10 cellular contexts compared by ENCODE assay signal in genomic region chr6:154292855-154293519, GRCh38.
A peak's percentile ranks its signal among the peaks of the same experiment; 100 is the strongest.
DNase-seq lines count a peak whose midpoint lies in the region; ATAC-seq and TF ChIP-seq lines count a peak whose summit lies in the region.
"Had no signal": no experiment of that assay in that cellular context is flagged by ENCODE, and none has a peak within 500 bp of the region (broad histone marks: within the 10 kb centered on the region; RNA-seq: fewer than 3 reads in every experiment).

No MANE protein-coding gene starts in this region.

- peak overlapping the region; percentile 26 for H3K27ac ChIP-seq in GM23248
- peak overlapping the region; percentile 65 for H3K27ac ChIP-seq in RWPE2 (ENCODE audit: poor library complexity, severe bottlenecking)
- H3K27ac ChIP-seq in smooth muscle cell (ENCODE audit: low read depth) = peak overlapping the region; percentile 80
- no peak overlapping the region for H3K27ac ChIP-seq in prostate gland
- H3K27ac ChIP-seq: KMS-11 had no signal

- H3K79me2 ChIP-seq in GM23248 (ENCODE audit: insufficient read depth) = no peaks in the 10 kb centered on the region
- no peaks in the 10 kb centered on the region for H3K79me2 ChIP-seq in smooth muscle cell (ENCODE audit: low read depth)

- H3K4me1 ChIP-seq in GM23248 (ENCODE audit: insufficient read depth) (peaks cover 18% of the 10 kb centered on the region), RWPE2 (ENCODE audit: insufficient read depth, poor library complexity, severe bottlenecking) (peaks cover 15% of the 10 kb centered on the region), smooth muscle cell (ENCODE audit: low read depth) (no peaks in the 10 kb centered on the region), prostate gland (replicated peaks) (no peaks in the 10 kb centered on the region)

- H4K20me1 ChIP-seq in GM23248 (ENCODE audit: insufficient read depth) (no peaks in the 10 kb centered on the region), smooth muscle cell (ENCODE audit: low read depth) (no peaks in the 10 kb centered on the region)

- no peaks in the 10 kb centered on the region for H3K9me3 ChIP-seq in GM23248 (ENCODE audit: low read depth)
- no peaks in the 10 kb centered on the region for H3K9me3 ChIP-seq in RWPE2 (ENCODE audit: severe bottlenecking)
- H3K9me3 ChIP-seq in smooth muscle cell (replicated peaks; ENCODE audit: low read depth) = no peaks in the 10 kb centered on the region
- H3K9me3 ChIP-seq in prostate gland = no peaks in the 10 kb centered on the region

- in situ Hi-C loops in GM23248 (cut with MboI) = no loop called here

- peak overlapping the region; percentile 3; the same call in 1 of the 2 replicates for H3K4me3 ChIP-seq in GM23248
- no peak overlapping the region for H3K4me3 ChIP-seq in RWPE2 (ENCODE audit: severe bottlenecking)
- peak overlapping the region in 1 of 2 donors; percentile 11 for H3K4me3 ChIP-seq in foreskin fibroblast (ENCODE audit: low read depth in 1 of 2, low read length in 2 of 2)
- no peak overlapping the region for H3K4me3 ChIP-seq in smooth muscle cell
- no peak overlapping the region for H3K4me3 ChIP-seq in prostate gland

- ATAC-seq in RWPE2 (ENCODE audit: low read depth) = peak; percentile 88

- no peak for TF ChIP-seq POLR2A in prostate gland (IDR thresholded peaks at IDR 0.05)

- peak; percentile 74 for DNase-seq in GM23248
- no peak for DNase-seq in RWPE2 (ENCODE audit: low spot score)
- peak; percentile 28 to 59 for DNase-seq in foreskin fibroblast
- DNase-seq in smooth muscle cell (lab: John Stamatoyannopoulos, UW; ENCODE audit: unreplicated experiment) = no peak
- no peak for DNase-seq in prostate gland (ENCODE audit: low spot score)
- DNase-seq in stimulated activated CD4-positive, alpha-beta T cell treated with anti-CD3 and anti-CD28 coated beads, Interleukin-4, amount 100 ng/mL, for 24 hours = no peak
- no peak for DNase-seq in midbrain (lab: John Stamatoyannopoulos, UW)
- DNase-seq: NCI-H446 treated with DMSO at 0.1 percent for 48 hours, T1000 had no signal

- 32 to 50% methylated on average over 4 of the region's 4 CpGs for WGBS in GM23248 (ENCODE audit: low coverage in 1 of 2, low lambda C conversion rate in 2 of 2, missing lambda C conversion rate in 2 of 2), 2 experiments
- 44% methylated on average over 4 of the region's 4 CpGs for WGBS in smooth muscle cell (ENCODE audit: low lambda C conversion rate)
- 45% methylated on average over 4 of the region's 4 CpGs for WGBS in prostate gland

- peak overlapping the region; percentile 62 for H2AFZ ChIP-seq in GM23248
- H2AFZ ChIP-seq in smooth muscle cell (ENCODE audit: low read depth) = peak overlapping the region; percentile 54

- H3K27me3 ChIP-seq in GM23248 (replicated peaks; ENCODE audit: insufficient read depth) (no peaks in the 10 kb centered on the region), RWPE2 (ENCODE audit: insufficient read depth, poor library complexity, severe bottlenecking) (no peaks in the 10 kb centered on the region), smooth muscle cell (ENCODE audit: low read depth) (no peaks in the 10 kb centered on the region), prostate gland (replicated peaks; ENCODE audit: insufficient read depth) (no peaks in the 10 kb centered on the region)

- H3K9me2 ChIP-seq in GM23248 (ENCODE audit: insufficient read depth) = no peaks in the 10 kb centered on the region

- TF ChIP-seq CTCF in RWPE2 (IDR thresholded peaks at IDR 0.05; ENCODE audit: poor library complexity, severe bottlenecking) (no peak), foreskin fibroblast (IDR thresholded peaks at IDR 0.05; ENCODE audit: low read depth, low read length) (no peak), smooth muscle cell (IDR thresholded peaks at IDR 0.05; ENCODE audit: borderline replicate concordance, insufficient read depth, poor library complexity, severe bottlenecking) (no peak), prostate gland (IDR thresholded peaks at IDR 0.05) (no peak)

- intact Hi-C loops in prostate gland (cut with DNase I) = no loop called here

- peak overlapping the region; percentile 52 for H3K4me2 ChIP-seq in GM23248 (ENCODE audit: unreplicated experiment)
- H3K4me2 ChIP-seq in smooth muscle cell = peak overlapping the region; percentile 16
- H3K4me2 ChIP-seq: KMS-11 had no signal

- no peak overlapping the region for H3K9ac ChIP-seq in GM23248
- H3K9ac ChIP-seq in smooth muscle cell (ENCODE audit: low read depth) = peak overlapping the region; percentile 26
- H3K9ac ChIP-seq: KMS-11 had no signal

- no peaks in the 10 kb centered on the region for H3K36me3 ChIP-seq in GM23248 (ENCODE audit: low read depth)
- no peaks in the 10 kb centered on the region for H3K36me3 ChIP-seq in RWPE2 (ENCODE audit: low read depth)
- no peaks in the 10 kb centered on the region for H3K36me3 ChIP-seq in smooth muscle cell (ENCODE audit: low read depth)
- H3K36me3 ChIP-seq in prostate gland = no peaks in the 10 kb centered on the region

- H3F3A ChIP-seq in GM23248 (ENCODE audit: insufficient read depth) = peaks cover 5% of the 10 kb centered on the region; the same call in 1 of the 2 replicates
- H3F3A ChIP-seq in smooth muscle cell (ENCODE audit: low read depth) = no peaks in the 10 kb centered on the region

Comparison
In these comparisons a context has a peak if more than half of its experiments do, and no peak if none do; other contexts are left out.
1. DNase-seq: peak in GM23248 (single experiment) and foreskin fibroblast (2 of 2); none in RWPE2 (single experiment), smooth muscle cell (single experiment), prostate gland (single experiment), stimulated activated CD4-positive, alpha-beta T cell treated with anti-CD3 and anti-CD28 coated beads, Interleukin-4, amount 100 ng/mL, for 24 hours (single experiment) and midbrain (single experiment).
2. H3K27ac ChIP-seq: peak in GM23248 (single experiment), RWPE2 (single experiment) and smooth muscle cell (single experiment); none in prostate gland (0 of 2).